1 cellular context compared by ENCODE assay signal in the genomic region with DNA sequence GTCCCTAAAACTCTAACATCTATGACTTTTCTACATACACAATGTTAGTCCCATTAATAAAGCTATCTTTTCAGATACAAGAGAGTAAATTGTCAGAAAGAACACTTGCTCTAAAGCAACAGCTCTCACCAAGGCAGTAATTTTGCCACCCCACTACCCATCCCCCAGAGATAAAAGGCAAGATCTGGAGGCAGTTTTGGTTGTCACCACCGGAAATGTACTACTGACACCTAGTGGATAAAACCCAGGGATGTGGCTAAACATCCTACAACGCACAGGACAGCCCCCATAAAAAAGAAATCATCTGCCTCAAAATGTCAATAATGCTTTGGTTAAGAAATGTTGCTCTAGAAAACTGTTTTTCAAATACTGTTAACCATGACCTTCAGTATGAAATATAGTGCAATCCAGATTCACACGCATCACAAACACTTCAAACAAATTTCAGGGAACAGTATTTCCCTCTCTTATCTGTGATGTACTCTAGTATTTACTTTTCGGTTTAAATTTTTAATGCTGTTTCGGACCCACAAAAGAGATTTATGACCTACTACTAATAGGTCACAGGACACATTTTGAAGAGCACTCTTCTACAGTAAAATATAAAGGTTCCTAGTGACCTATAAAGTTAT.
TF ChIP-seq lines count a peak whose summit lies in the region.

No MANE protein-coding gene starts in this region.

TF ChIP-seq in HCT116, 20 proteins besides CTCF, POLR2A, EP300 and RAD21 (continued from another document):
- TF ChIP-seq, protein P1, sequence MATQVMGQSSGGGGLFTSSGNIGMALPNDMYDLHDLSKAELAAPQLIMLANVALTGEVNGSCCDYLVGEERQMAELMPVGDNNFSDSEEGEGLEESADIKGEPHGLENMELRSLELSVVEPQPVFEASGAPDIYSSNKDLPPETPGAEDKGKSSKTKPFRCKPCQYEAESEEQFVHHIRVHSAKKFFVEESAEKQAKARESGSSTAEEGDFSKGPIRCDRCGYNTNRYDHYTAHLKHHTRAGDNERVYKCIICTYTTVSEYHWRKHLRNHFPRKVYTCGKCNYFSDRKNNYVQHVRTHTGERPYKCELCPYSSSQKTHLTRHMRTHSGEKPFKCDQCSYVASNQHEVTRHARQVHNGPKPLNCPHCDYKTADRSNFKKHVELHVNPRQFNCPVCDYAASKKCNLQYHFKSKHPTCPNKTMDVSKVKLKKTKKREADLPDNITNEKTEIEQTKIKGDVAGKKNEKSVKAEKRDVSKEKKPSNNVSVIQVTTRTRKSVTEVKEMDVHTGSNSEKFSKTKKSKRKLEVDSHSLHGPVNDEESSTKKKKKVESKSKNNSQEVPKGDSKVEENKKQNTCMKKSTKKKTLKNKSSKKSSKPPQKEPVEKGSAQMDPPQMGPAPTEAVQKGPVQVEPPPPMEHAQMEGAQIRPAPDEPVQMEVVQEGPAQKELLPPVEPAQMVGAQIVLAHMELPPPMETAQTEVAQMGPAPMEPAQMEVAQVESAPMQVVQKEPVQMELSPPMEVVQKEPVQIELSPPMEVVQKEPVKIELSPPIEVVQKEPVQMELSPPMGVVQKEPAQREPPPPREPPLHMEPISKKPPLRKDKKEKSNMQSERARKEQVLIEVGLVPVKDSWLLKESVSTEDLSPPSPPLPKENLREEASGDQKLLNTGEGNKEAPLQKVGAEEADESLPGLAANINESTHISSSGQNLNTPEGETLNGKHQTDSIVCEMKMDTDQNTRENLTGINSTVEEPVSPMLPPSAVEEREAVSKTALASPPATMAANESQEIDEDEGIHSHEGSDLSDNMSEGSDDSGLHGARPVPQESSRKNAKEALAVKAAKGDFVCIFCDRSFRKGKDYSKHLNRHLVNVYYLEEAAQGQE (IDR thresholded peaks at IDR 0.05; ENCODE audit: low read depth): no peak
- TF ChIP-seq FOSL1 (IDR thresholded peaks at IDR 0.05; ENCODE audit: low read depth): 0 out of 2 replicates have a peak, but pooled peaks have one; percentile 10
- no peak for TF ChIP-seq ZNF274 (IDR thresholded peaks at IDR 0.05; ENCODE audit: low read depth, low read length)
- TF ChIP-seq TCF7L2 (IDR thresholded peaks at IDR 0.05; ENCODE audit: borderline replicate concordance, extremely low read depth, insufficient read depth, insufficient read length): peak; percentile 77
- 0 out of 2 replicates have a peak, but pooled peaks have one; percentile 38 for TF ChIP-seq CBX3 (IDR thresholded peaks at IDR 0.05; ENCODE audit: low read depth)
